1 cellular context compared by ENCODE assay signal in the genomic region with DNA sequence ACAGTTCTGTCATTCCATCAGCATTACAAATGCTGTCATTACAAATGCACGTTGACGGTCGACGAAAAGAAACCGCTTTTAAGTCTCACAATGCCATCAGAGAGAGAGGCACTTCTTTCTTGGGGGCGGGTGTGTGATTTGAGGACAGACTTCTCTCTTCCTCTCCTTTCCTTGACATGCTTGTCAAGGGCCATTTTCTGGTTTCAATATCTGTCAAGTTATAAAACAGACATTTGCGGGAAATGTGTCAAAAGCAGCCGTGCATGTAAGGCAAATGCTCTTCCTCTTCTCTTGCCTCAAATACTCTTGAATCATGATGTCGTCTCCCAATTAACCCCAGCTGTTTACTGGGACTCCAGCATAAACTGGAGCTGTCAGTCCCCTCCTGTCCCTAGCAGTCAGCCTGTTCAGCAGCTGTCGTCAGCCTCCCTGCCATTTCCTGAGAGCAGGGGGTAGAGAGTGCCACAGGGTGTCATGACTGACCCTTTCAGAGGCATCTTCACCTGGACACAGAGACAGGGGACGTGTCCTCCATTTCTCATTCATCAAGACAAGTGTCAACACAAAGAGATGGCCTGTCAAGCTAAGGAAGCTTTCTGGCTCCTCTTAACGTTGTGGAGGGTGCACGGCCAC.
TF ChIP-seq lines count a peak whose summit lies in the region.

No MANE protein-coding gene starts in this region.

TF ChIP-seq in GM12878, 131 proteins besides CTCF, POLR2A, EP300 and RAD21 (continued from another document):
- TF ChIP-seq, protein P1, sequence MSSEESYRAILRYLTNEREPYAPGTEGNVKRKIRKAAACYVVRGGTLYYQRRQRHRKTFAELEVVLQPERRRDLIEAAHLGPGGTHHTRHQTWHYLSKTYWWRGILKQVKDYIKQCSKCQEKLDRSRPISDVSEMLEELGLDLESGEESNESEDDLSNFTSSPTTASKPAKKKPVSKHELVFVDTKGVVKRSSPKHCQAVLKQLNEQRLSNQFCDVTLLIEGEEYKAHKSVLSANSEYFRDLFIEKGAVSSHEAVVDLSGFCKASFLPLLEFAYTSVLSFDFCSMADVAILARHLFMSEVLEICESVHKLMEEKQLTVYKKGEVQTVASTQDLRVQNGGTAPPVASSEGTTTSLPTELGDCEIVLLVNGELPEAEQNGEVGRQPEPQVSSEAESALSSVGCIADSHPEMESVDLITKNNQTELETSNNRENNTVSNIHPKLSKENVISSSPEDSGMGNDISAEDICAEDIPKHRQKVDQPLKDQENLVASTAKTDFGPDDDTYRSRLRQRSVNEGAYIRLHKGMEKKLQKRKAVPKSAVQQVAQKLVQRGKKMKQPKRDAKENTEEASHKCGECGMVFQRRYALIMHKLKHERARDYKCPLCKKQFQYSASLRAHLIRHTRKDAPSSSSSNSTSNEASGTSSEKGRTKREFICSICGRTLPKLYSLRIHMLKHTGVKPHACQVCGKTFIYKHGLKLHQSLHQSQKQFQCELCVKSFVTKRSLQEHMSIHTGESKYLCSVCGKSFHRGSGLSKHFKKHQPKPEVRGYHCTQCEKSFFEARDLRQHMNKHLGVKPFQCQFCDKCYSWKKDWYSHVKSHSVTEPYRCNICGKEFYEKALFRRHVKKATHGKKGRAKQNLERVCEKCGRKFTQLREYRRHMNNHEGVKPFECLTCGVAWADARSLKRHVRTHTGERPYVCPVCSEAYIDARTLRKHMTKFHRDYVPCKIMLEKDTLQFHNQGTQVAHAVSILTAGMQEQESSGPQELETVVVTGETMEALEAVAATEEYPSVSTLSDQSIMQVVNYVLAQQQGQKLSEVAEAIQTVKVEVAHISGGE (CRISPR knock-in tag; IDR thresholded peaks at IDR 0.05): no peak
- TF ChIP-seq BHLHE40 (IDR thresholded peaks at IDR 0.05; ENCODE audit: borderline replicate concordance in 1 of 2, low read depth in 2 of 2, low read length in 1 of 2) (0 out of 4 replicates have a peak, but pooled peaks of 1 of the 2 experiments have one; percentile 9), IKZF1 (conservative IDR thresholded peaks at IDR 0.05) (peak; percentile 35; the same call in 1 of the 2 replicates), MYC (IDR thresholded peaks at IDR 0.05; ENCODE audit: insufficient read depth, insufficient read length, insufficient replicate concordance, low read length, severe bottlenecking) (no peak), SPI1 (IDR thresholded peaks at IDR 0.05; ENCODE audit: borderline replicate concordance, insufficient read depth, low read depth, low read length) (peak; percentile 46; the same call in 1 of the 2 replicates), PAX5 (IDR thresholded peaks at IDR 0.05; ENCODE audit: borderline replicate concordance, low read depth, low read length) (peak; percentile 60; the same call in 1 of the 2 replicates), CREB1 (IDR thresholded peaks at IDR 0.05; ENCODE audit: low read depth) (peak; percentile 58; the same call in 1 of the 2 replicates)
- TF ChIP-seq, protein P2, sequence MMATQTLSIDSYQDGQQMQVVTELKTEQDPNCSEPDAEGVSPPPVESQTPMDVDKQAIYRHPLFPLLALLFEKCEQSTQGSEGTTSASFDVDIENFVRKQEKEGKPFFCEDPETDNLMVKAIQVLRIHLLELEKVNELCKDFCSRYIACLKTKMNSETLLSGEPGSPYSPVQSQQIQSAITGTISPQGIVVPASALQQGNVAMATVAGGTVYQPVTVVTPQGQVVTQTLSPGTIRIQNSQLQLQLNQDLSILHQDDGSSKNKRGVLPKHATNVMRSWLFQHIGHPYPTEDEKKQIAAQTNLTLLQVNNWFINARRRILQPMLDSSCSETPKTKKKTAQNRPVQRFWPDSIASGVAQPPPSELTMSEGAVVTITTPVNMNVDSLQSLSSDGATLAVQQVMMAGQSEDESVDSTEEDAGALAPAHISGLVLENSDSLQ (IDR thresholded peaks at IDR 0.05): peak; percentile 44; the same call in 1 of the 2 replicates
- TF ChIP-seq, protein P3, sequence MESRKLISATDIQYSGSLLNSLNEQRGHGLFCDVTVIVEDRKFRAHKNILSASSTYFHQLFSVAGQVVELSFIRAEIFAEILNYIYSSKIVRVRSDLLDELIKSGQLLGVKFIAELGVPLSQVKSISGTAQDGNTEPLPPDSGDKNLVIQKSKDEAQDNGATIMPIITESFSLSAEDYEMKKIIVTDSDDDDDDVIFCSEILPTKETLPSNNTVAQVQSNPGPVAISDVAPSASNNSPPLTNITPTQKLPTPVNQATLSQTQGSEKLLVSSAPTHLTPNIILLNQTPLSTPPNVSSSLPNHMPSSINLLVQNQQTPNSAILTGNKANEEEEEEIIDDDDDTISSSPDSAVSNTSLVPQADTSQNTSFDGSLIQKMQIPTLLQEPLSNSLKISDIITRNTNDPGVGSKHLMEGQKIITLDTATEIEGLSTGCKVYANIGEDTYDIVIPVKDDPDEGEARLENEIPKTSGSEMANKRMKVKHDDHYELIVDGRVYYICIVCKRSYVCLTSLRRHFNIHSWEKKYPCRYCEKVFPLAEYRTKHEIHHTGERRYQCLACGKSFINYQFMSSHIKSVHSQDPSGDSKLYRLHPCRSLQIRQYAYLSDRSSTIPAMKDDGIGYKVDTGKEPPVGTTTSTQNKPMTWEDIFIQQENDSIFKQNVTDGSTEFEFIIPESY (IDR thresholded peaks at IDR 0.05): no peak
